10 cellular contexts compared by ENCODE assay signal in the genomic region with DNA sequence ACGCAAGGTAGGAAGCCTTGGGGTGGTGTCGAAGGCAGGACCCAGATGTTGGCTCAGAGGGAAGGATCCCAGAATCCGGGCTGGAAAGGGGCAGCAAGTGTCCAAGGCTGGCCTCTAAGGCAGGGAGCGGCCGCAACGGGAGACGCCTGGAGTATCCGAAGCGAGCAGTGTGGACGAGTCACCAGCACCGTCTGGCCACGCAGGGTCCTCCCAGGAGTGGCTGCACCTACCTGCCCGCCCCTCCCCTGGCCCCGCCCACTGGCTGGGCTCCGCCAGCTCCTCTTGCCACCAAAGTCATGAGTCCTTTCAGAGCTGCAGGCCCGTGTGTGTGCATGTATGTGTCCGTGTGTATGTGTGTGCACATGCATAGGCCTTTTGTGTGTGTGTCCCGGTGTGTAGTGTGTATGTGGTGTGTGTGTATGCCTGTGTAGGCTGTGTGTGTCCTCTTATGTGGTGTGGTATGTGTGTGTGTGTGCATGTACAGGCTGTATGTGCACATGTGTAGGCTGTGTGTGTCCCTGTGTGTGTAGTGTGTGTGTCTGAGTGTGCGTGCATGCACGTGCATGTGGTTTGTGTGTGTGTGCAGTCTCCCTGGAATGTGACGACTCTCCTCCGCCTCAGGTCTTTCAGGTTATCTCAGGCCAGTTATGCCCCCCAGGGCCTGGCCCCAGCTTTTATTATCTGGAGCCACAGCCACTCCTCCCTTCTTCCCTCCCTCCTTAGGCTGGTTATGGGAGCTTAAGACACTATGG.
DNase-seq lines count a peak whose midpoint lies in the region; ATAC-seq and TF ChIP-seq lines count a peak whose summit lies in the region.
"Had no signal": no experiment of that assay in that cellular context is flagged by ENCODE, and none has a peak within 500 bp of the region (broad histone marks: within the 10 kb centered on the region; RNA-seq: fewer than 3 reads in every experiment).

A gene (minus strand): TSS at position 193 of the 752 bp plus-strand sequence. CDS start 229 bp downstream, outside the sequence.

- peak within 1 kb of the TSS; percentile 83 for H3K4me3 ChIP-seq in epithelial cell of esophagus (ENCODE audit: low read length)

- H3K27me3 Mint-ChIP-seq in nephron progenitor cell (ENCODE audit: low read depth, poor library complexity) = peaks cover 3% of the 10 kb centered on the region

- no peaks in the 10 kb centered on the region for H3K9me3 Mint-ChIP-seq in nephron progenitor cell

- H3K36me3 Mint-ChIP-seq in nephron progenitor cell (ENCODE audit: low read depth) = no peaks in the 10 kb centered on the region

- TF ChIP-seq CTCF in epithelial cell of esophagus (IDR thresholded peaks at IDR 0.05; ENCODE audit: insufficient read depth, low read depth, low read length, missing control alignments) (no peak), nephron progenitor cell (IDR thresholded peaks at IDR 0.05) (no peak)

- H3K4me1 Mint-ChIP-seq in nephron progenitor cell = peaks cover 49% of the 10 kb centered on the region

- peak within 1 kb of the TSS; percentile 63 for H3K4me3 Mint-ChIP-seq in nephron progenitor cell

- no peak for ATAC-seq in HG02884 (IDR thresholded peaks at IDR 0.05; ENCODE audit: unreplicated experiment)

- H3K27ac Mint-ChIP-seq in nephron progenitor cell = no peak within 1 kb of the TSS

- DNase-seq in COLO668 (lab: John Stamatoyannopoulos, UW; ENCODE audit: unreplicated experiment) (peak; percentile 59), NCI-H2029 (lab: John Stamatoyannopoulos, UW) (peak; percentile 41), epithelial cell of esophagus (ENCODE audit: low read depth) (peak; percentile 90), nephron progenitor cell (peak; percentile 62), T-helper 2 cell (no peak), LoVo (ENCODE audit: low spot score) (no peak), medulla oblongata (ENCODE audit: extremely low spot score) (no peak)
- DNase-seq: activated CD4-positive, alpha-beta T cell treated with anti-CD3 and anti-CD28 coated beads, Interleukin-2, amount 50 U/mL, for 48 hours; NCI-H748 treated with DMSO at 0.1 percent for 48 hours had no signal

Comparison
In these comparisons a context has a peak if more than half of its experiments do, and no peak if none do; other contexts are left out.
1. DNase-seq: peak in COLO668 (single experiment), NCI-H2029 (single experiment), epithelial cell of esophagus (single experiment) and nephron progenitor cell (single experiment); none in T-helper 2 cell (0 of 5), LoVo (single experiment) and medulla oblongata (single experiment).